ENCODE assay signal across 8 cellular contexts in the genomic region with DNA sequence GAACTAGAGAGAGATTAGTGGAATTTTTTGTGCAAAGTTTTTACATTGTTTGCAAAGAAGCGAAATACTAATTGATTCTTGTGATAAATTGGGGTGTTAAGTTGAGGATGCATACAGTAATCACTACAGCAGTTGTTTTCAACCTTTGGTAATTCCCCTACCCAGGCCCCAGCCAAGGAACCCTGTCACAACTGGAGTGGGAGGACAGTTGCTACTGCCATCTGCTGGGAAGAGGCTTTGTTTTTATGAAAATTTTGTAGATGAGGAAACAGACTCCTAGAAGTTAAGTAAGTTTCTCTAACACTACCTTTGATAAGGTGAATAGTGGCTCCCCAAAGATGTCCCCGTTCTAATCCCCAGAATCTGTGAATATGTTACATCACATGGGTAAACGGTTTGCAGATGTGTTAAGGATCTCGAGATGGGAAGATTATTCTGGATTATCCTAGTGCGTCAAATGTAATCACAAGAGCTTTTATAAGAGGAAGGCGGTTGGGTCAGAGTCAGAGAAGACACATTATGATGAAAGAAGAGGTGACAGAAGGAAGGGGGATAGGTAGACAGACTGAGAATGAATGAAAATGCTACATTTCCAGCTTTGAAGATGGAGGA. TPM values are rescaled to one million over a fixed set of nuclear protein-coding genes. Genes with fewer than 3 reads are reported as not detected.
DNase-seq lines count a peak whose midpoint lies in the region; ATAC-seq, FAIRE-seq and TF ChIP-seq lines count a peak whose summit lies in the region.

No MANE protein-coding gene starts in this region.

- DNase-seq in NCI-H345 (lab: John Stamatoyannopoulos, UW) (peak; percentile 2), NCI-H345 treated with DMSO at 0.1 percent for 48 hours (lab: John Stamatoyannopoulos, UW; ENCODE audit: unreplicated experiment) (no peak), Karpas-422 (peak; percentile 69), iris pigment epithelial cell (ENCODE audit: low read depth) (peak; percentile 4), urothelium cell line (ENCODE audit: low spot score) (peak; percentile 37)
- DNase-seq in activated CD8-positive, alpha-beta T cell treated with anti-CD3 and anti-CD28 coated beads for 36 hours: peak; percentile 61

- POLR2A ChIA-PET in activated CD8-positive, alpha-beta T cell treated with anti-CD3 and anti-CD28 coated beads for 36 hours (lab: Charles Lee): no interaction called here

- H3K27ac ChIP-seq in Karpas-422 (ENCODE audit: low read length): no peak overlapping the region

- FAIRE-seq in urothelium cell line (lab: Jason Lieb, UNC): no peak

- H3K79me2 ChIP-seq in Karpas-422 (ENCODE audit: low read length): no peaks in the 10 kb centered on the region

- ATAC-seq in GM19395 (IDR thresholded peaks at IDR 0.05; ENCODE audit: unreplicated experiment) (peak; percentile 58), GM19023 (IDR thresholded peaks at IDR 0.05; ENCODE audit: unreplicated experiment) (no peak)
- peak; percentile 78 for ATAC-seq in activated CD8-positive, alpha-beta T cell treated with anti-CD3 and anti-CD28 coated beads for 36 hours

- CTCF ChIA-PET in activated CD8-positive, alpha-beta T cell treated with anti-CD3 and anti-CD28 coated beads for 36 hours (lab: Charles Lee): interaction anchor here (0.6 to 1.8 kb wide), 8 partner anchors 11 to 872 kb away, joined by 3 to 5 read pairs (median 4); no protein-coding TSS in a partner anchor

- H3K4me3 ChIP-seq in Karpas-422 (ENCODE audit: low read length): no peak overlapping the region

- H3K27ac Mint-ChIP-seq in activated CD8-positive, alpha-beta T cell treated with anti-CD3 and anti-CD28 coated beads for 36 hours: no peak overlapping the region

- no peaks in the 10 kb centered on the region for H3K9me3 ChIP-seq in Karpas-422 (ENCODE audit: low read length)

- no peak overlapping the region for H3K9ac ChIP-seq in Karpas-422 (ENCODE audit: low read length)

- H3K9me2 ChIP-seq in Karpas-422 (replicated peaks; ENCODE audit: insufficient read depth, low read length): no peaks in the 10 kb centered on the region

- no peaks in the 10 kb centered on the region for H4K20me1 ChIP-seq in Karpas-422 (ENCODE audit: insufficient read depth, low read depth, low read length)

- no peaks in the 10 kb centered on the region for H3K27me3 Mint-ChIP-seq in activated CD8-positive, alpha-beta T cell treated with anti-CD3 and anti-CD28 coated beads for 36 hours

- H3K4me1 ChIP-seq in Karpas-422 (ENCODE audit: low read length): no peaks in the 10 kb centered on the region

- no peak for TF ChIP-seq CTCF in activated CD8-positive, alpha-beta T cell treated with anti-CD3 and anti-CD28 coated beads for 36 hours (IDR thresholded peaks at IDR 0.05)

- intact Hi-C loops in activated CD8-positive, alpha-beta T cell treated with anti-CD3 and anti-CD28 coated beads for 36 hours (cut with micrococcal nuclease): no loop called here

- no peaks in the 10 kb centered on the region for H3K36me3 Mint-ChIP-seq in activated CD8-positive, alpha-beta T cell treated with anti-CD3 and anti-CD28 coated beads for 36 hours (ENCODE audit: low read depth)

- no peaks in the 10 kb centered on the region for H3K36me3 ChIP-seq in Karpas-422 (ENCODE audit: insufficient read depth, low read length)

- H2AFZ ChIP-seq in Karpas-422 (ENCODE audit: low read length): no peak overlapping the region

- H3K4me3 Mint-ChIP-seq in activated CD8-positive, alpha-beta T cell treated with anti-CD3 and anti-CD28 coated beads for 36 hours: no peak overlapping the region

- no peak overlapping the region for H3K4me2 ChIP-seq in Karpas-422 (ENCODE audit: low read depth, low read length, poor library complexity, severe bottlenecking)

- no peaks in the 10 kb centered on the region for H3K9me3 Mint-ChIP-seq in activated CD8-positive, alpha-beta T cell treated with anti-CD3 and anti-CD28 coated beads for 36 hours

- H3K27me3 ChIP-seq in Karpas-422 (ENCODE audit: low read length): no peaks in the 10 kb centered on the region

- H3K4me1 Mint-ChIP-seq in activated CD8-positive, alpha-beta T cell treated with anti-CD3 and anti-CD28 coated beads for 36 hours (ENCODE audit: low read depth): no peaks in the 10 kb centered on the region

RNA-seq across cellular contexts. Expression of a gene that starts 34.0 kb away (rescaled TPM):
- not detected in 2 replicates for total RNA-seq in Karpas-422 (2014; rRNA removed; shearing (Covaris generic); ENCODE audit: low replicate concordance)
- total RNA-seq in activated CD8-positive, alpha-beta T cell treated with anti-CD3 and anti-CD28 coated beads for 36 hours: under 1 TPM in 1 of 2 experiments, not detected in 1; 0.16 TPM
